Comparison of ENCODE assay signal across 8 cellular contexts in the genomic region with DNA sequence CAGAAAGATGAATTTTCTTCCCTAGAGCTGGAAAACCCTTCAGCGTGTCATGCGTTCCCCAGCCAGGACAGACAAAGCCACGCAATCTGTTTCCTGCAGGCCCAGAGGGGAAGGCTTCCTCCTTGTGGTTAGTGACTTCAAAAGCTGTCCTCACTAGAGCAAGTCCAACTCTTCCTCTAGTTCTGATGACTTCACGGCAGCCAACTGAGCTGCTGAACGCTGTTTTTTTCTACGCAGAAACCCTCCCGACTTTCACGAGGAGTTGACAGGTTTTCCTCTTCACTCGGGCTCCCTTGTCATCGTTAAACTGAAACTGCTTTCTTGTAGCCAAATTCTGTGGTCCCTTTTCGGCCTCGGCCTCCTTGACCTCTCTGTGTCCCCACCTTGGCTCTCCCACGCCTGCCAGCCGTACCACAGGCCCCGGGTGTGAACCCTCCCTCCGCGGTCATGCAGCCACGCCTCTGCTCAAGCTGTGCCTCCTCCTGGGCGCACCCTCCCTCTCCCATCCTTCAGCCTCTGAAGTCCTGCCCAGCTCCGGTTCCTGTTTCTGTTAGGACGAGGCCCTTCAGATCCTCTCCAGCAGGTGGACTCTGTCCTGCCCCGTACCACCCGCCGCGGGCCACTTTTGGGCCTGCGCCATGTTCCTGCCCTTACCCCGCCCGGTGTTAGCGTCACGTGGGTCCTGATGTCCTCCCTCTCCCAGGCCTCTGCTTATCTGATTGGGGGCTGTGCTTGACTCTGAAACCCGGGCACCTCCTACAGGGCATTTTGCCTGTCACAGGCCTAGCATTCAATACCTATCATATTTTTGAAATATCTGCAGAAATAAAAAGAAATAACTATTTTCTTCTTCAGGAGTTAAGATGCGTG. TPM values are rescaled to one million over a fixed set of nuclear protein-coding genes. Genes with fewer than 3 reads are reported as not detected.
DNase-seq lines count a peak whose midpoint lies in the region; ATAC-seq and TF ChIP-seq lines count a peak whose summit lies in the region.

No MANE protein-coding gene starts in this region.

- peak overlapping the region; percentile 79 to 87 (median 83) for H3K9ac ChIP-seq in BLaER1 treated with 17β-estradiol and CSF1 and Interleukin-3, amounts not matched to agents 10 nM and 100 nM
- peak overlapping the region; percentile 65 for H3K9ac ChIP-seq in PC-3 (ENCODE audit: low read length)

- no peaks in the 10 kb centered on the region for H3K27me3 ChIP-seq in BLaER1 treated with 17β-estradiol and CSF1 and Interleukin-3, amounts not matched to agents 10 nM and 100 nM
- H3K27me3 ChIP-seq in PC-3 (ENCODE audit: low read length), result no peaks in the 10 kb centered on the region
- no peaks in the 10 kb centered on the region for H3K27me3 ChIP-seq in stomach

- peak overlapping the region; percentile 86 for H3K27ac Mint-ChIP-seq in nephron progenitor cell

- peak overlapping the region; percentile 90 to 100 (median 95) for H3K4me2 ChIP-seq in BLaER1 treated with 17β-estradiol and CSF1 and Interleukin-3, amounts not matched to agents 10 nM and 100 nM
- peak overlapping the region; percentile 76 for H3K4me2 ChIP-seq in PC-3 (ENCODE audit: low read length)

- H3K9me2 ChIP-seq in PC-3 (replicated peaks; ENCODE audit: low read length), result no peaks in the 10 kb centered on the region

- H3K79me2 ChIP-seq in PC-3 (ENCODE audit: low read length), result peaks cover 89% of the 10 kb centered on the region

- H2AFZ ChIP-seq in PC-3 (ENCODE audit: low read length), result peak overlapping the region; percentile 44; the same call in 1 of the 2 replicates

- H3F3A ChIP-seq in PC-3 (ENCODE audit: low read length, unreplicated experiment), result no peaks in the 10 kb centered on the region

- CTCF ChIA-PET in PC-3 (lab: Charles Lee), result interaction anchor here (0.5 to 1.8 kb wide), 11 partner anchors 8 to 375 kb away, joined by 3 to 13 read pairs (median 4); no protein-coding TSS in a partner anchor

- POLR2A ChIA-PET in PC-3 (lab: Charles Lee; ENCODE audit: unreplicated experiment), result interaction anchor here (0.5 to 1.0 kb wide), 5 partner anchors 13 to 62 kb away, joined by 3 to 12 read pairs (median 5); no protein-coding TSS in a partner anchor

- no peak for TF ChIP-seq EP300 in stomach (IDR thresholded peaks at IDR 0.05)

- intact Hi-C loops in PC-3 (cut with micrococcal nuclease), result loop anchor here (1.0 to 10.0 kb wide), 3 partner anchors 27 to 268 kb away; no protein-coding TSS in a partner anchor
- intact Hi-C loops in stomach (cut with DNase I; ENCODE audit: low total_unique reads), result no loop called here

- H3K9me3 ChIP-seq in BLaER1 treated with 17β-estradiol and CSF1 and Interleukin-3, amounts not matched to agents 10 nM and 100 nM (replicated peaks in 1 of 11), result no peaks in the 10 kb centered on the region
- no peaks in the 10 kb centered on the region for H3K9me3 ChIP-seq in PC-3 (ENCODE audit: low read length)
- H3K9me3 ChIP-seq in stomach, result no peaks in the 10 kb centered on the region

- peaks cover 0 to 1% (median 0%) of the 10 kb centered on the region in 11 experiments; a peak in 2 of 22 replicates for H3K36me3 ChIP-seq in BLaER1 treated with 17β-estradiol and CSF1 and Interleukin-3, amounts not matched to agents 10 nM and 100 nM
- H3K36me3 ChIP-seq in PC-3 (ENCODE audit: low read depth, low read length) (no peaks in the 10 kb centered on the region), stomach (no peaks in the 10 kb centered on the region)

- peak overlapping the region; percentile 86 to 94 (median 91) for H3K27ac ChIP-seq in BLaER1 treated with 17β-estradiol and CSF1 and Interleukin-3, amounts not matched to agents 10 nM and 100 nM
- peak overlapping the region; percentile 90 for H3K27ac ChIP-seq in PC-3 (ENCODE audit: low read length)
- peak overlapping the region; percentile 86 to 95 (median 92) for H3K27ac ChIP-seq in stomach

- ATAC-seq in GM19351 (IDR thresholded peaks at IDR 0.05; ENCODE audit: unreplicated experiment) (peak; percentile 90), HG03469 (IDR thresholded peaks at IDR 0.05; ENCODE audit: unreplicated experiment) (peak; percentile 63), PC-3 (peak; percentile 96)

- H3K36me3 Mint-ChIP-seq in nephron progenitor cell (ENCODE audit: low read depth), result peaks cover 21% of the 10 kb centered on the region

- TSS peak; percentile 90 for BruUV-seq in PC-3 (replicated peaks; lab: Mats Ljungman, UMichigan)

- H3K4me3 Mint-ChIP-seq in nephron progenitor cell, result peak overlapping the region; percentile 14

- peaks cover 80 to 96% (median 91%) of the 10 kb centered on the region in 10 experiments for H3K4me1 ChIP-seq in BLaER1 treated with 17β-estradiol and CSF1 and Interleukin-3, amounts not matched to agents 10 nM and 100 nM
- peaks cover 23% of the 10 kb centered on the region for H3K4me1 ChIP-seq in PC-3 (ENCODE audit: insufficient read depth, low read length)
- H3K4me1 ChIP-seq in stomach, result peaks cover 33 to 71% (median 58%) of the 10 kb centered on the region in 4 donors

- DNase-seq in PC-3 (peak; percentile 94), fibroblast of gingiva (ENCODE audit: low read depth) (peak; percentile 84), nephron progenitor cell (peak; percentile 19), stomach (peak; percentile 97)
- DNase-seq in activated T-cell treated with anti-CD3 and anti-CD28 coated beads, Interleukin-2, amount 50 U/mL, for 48 hours, result peak; percentile 85 to 87

- H4K20me1 ChIP-seq in BLaER1 treated with 17β-estradiol and CSF1 and Interleukin-3, amounts not matched to agents 10 nM and 100 nM, result peaks cover 57 to 99% (median 88%) of the 10 kb centered on the region in 11 experiments
- H4K20me1 ChIP-seq in PC-3 (ENCODE audit: low read length), result 0 out of 2 replicates have a peak, but pooled peaks cover 4% of the 10 kb centered on the region

- TF ChIP-seq CTCF in PC-3 (conservative IDR thresholded peaks at IDR 0.05; ENCODE audit: low read depth, low read length), result peak; percentile 62
- TF ChIP-seq CTCF in nephron progenitor cell (IDR thresholded peaks at IDR 0.05), result no peak
- peak in 5 of 7 experiments; percentile 26 to 68 (median 62) for TF ChIP-seq CTCF in stomach (IDR thresholded peaks at IDR 0.05)

- H3K4me3 ChIP-seq in BLaER1 treated with 17β-estradiol and CSF1 and Interleukin-3, amounts not matched to agents 10 nM and 100 nM, result peak overlapping the region; percentile 47 to 67 (median 59)
- H3K4me3 ChIP-seq in PC-3 (ENCODE audit: low read length), result peak overlapping the region; percentile 56
- peak overlapping the region; percentile 33 to 43 (median 38) for H3K4me3 ChIP-seq in stomach

- WGBS in stomach, 5 donors, result 8 to 13% (median 9%) methylated on average over 24 to 32 of the region's 32 CpGs

- peaks cover 3% of the 10 kb centered on the region for H3K27me3 Mint-ChIP-seq in nephron progenitor cell (ENCODE audit: low read depth, poor library complexity)

- no peaks in the 10 kb centered on the region for H3K9me3 Mint-ChIP-seq in nephron progenitor cell

- TF ChIP-seq POLR2A in stomach (IDR thresholded peaks at IDR 0.05), result no peak

- peaks cover 84% of the 10 kb centered on the region for H3K4me1 Mint-ChIP-seq in nephron progenitor cell

RNA-seq across cellular contexts. Expression of a gene that starts 39.3 kb away (rescaled TPM):
- total RNA-seq in PC-3 (2014; rRNA removed) (39.6 and 44.5 TPM in 2 replicates), stomach (100 to 1,000 TPM in 2 of 5 donors, 10 to 100 TPM in 3; 44.3 to 201 (median 70.1) TPM)
- 10 to 100 TPM; 24.7 to 39.6 (median 33.8) TPM for polyA plus RNA-seq in stomach

Comparison
In these comparisons a context has a peak if more than half of its experiments do, and no peak if none do; other contexts are left out.
1. Peak in every context shown above with its lines: DNase-seq, ATAC-seq, H3K4me3 ChIP-seq and H3K27ac ChIP-seq.
2. DNase-seq: peak in every context shown above with its lines; median percentile 97 in stomach; 94 in PC-3; 86 in activated T-cell treated with anti-CD3 and anti-CD28 coated beads, Interleukin-2, amount 50 U/mL, for 48 hours; 84 in fibroblast of gingiva; 19 in nephron progenitor cell.